In genomic region chr19:51338563-51339312, GRCh38 we compare ENCODE assay signal across 8 cellular contexts. TPM values are rescaled to one million over a fixed set of nuclear protein-coding genes. Genes with fewer than 3 reads are reported as not detected.
DNase-seq lines count a peak whose midpoint lies in the region; ATAC-seq and TF ChIP-seq lines count a peak whose summit lies in the region.

No MANE protein-coding gene starts in this region.

- peak overlapping the region; percentile 89 for H3K27ac Mint-ChIP-seq in T-helper 1 cell treated with Interleukin-12 subunit alpha and Interleukin-12 subunit beta and Interleukin-4 antibody, amounts not matched to agents 30 μg/mL and 1 μg/mL, for 36 hours

- H3K4me1 Mint-ChIP-seq in T-helper 1 cell treated with Interleukin-12 subunit alpha and Interleukin-12 subunit beta and Interleukin-4 antibody, amounts not matched to agents 30 μg/mL and 1 μg/mL, for 36 hours (ENCODE audit: low read depth) = peaks cover 11% of the 10 kb centered on the region

- intact Hi-C loops in psoas muscle (cut with DNase I) = loop anchor here (5.0 kb wide), 4 partner anchors 99 to 444 kb away; partner anchors contain the start of gene ZNF175 (in 1 of the 2)

- no peaks in the 10 kb centered on the region for H3K9me3 ChIP-seq in KOPT-K1 (ENCODE audit: insufficient read depth, low read length, poor library complexity, severe bottlenecking)
- no peaks in the 10 kb centered on the region for H3K9me3 ChIP-seq in right atrium auricular region
- no peaks in the 10 kb centered on the region for H3K9me3 ChIP-seq in psoas muscle

- no peaks in the 10 kb centered on the region for H3K27me3 ChIP-seq in right atrium auricular region
- no peaks in the 10 kb centered on the region for H3K27me3 ChIP-seq in psoas muscle (ENCODE audit: insufficient read depth in 3 of 3, low read length in 2 of 3)

- H3K4me3 ChIP-seq in right atrium auricular region (peak overlapping the region; percentile 46 to 66), psoas muscle (peak overlapping the region; percentile 65)

- H3K4me3 Mint-ChIP-seq in T-helper 1 cell treated with Interleukin-12 subunit alpha and Interleukin-12 subunit beta and Interleukin-4 antibody, amounts not matched to agents 30 μg/mL and 1 μg/mL, for 36 hours = peak overlapping the region; percentile 97

- H3K4me1 ChIP-seq in right atrium auricular region (peaks cover 0 to 21% of the 10 kb centered on the region in 2 donors), psoas muscle (no peaks in the 10 kb centered on the region)

- 7 to 8% (median 7%) methylated on average over 36 to 43 of the region's 43 CpGs for WGBS in psoas muscle, 3 donors

- H3K27ac ChIP-seq in KOPT-K1 (ENCODE audit: low read depth, low read length, poor library complexity, severe bottlenecking) (peak overlapping the region; percentile 12), right atrium auricular region (peak overlapping the region; percentile 46 to 74), psoas muscle (no peak overlapping the region)

- peak; percentile 86 to 91 for TF ChIP-seq CTCF in right atrium auricular region (IDR thresholded peaks at IDR 0.05)
- TF ChIP-seq CTCF in psoas muscle (IDR thresholded peaks at IDR 0.05) = peak; percentile 84

- peak; percentile 63 for DNase-seq in DMS79 (lab: John Stamatoyannopoulos, UW)
- DNase-seq in amniotic epithelial cell (ENCODE audit: low read depth) = peak; percentile 62
- DNase-seq in right atrium auricular region (ENCODE audit: low spot score) = peak; percentile 88
- peak; percentile 83 to 85 for DNase-seq in psoas muscle
- peak; percentile 86 for DNase-seq in ureter (ENCODE audit: low spot score)

- H3K9me3 Mint-ChIP-seq in T-helper 1 cell treated with Interleukin-12 subunit alpha and Interleukin-12 subunit beta and Interleukin-4 antibody, amounts not matched to agents 30 μg/mL and 1 μg/mL, for 36 hours = no peaks in the 10 kb centered on the region

- H3K36me3 ChIP-seq in KOPT-K1 (ENCODE audit: insufficient read depth, low read length) (no peaks in the 10 kb centered on the region), right atrium auricular region (no peaks in the 10 kb centered on the region), psoas muscle (ENCODE audit: insufficient read depth in 1 of 2, low read depth in 1 of 2) (no peaks in the 10 kb centered on the region)

- H3K27me3 Mint-ChIP-seq in T-helper 1 cell treated with Interleukin-12 subunit alpha and Interleukin-12 subunit beta and Interleukin-4 antibody, amounts not matched to agents 30 μg/mL and 1 μg/mL, for 36 hours (ENCODE audit: low read depth) = peaks cover 19% of the 10 kb centered on the region

- ATAC-seq in GM21529 (IDR thresholded peaks at IDR 0.05; ENCODE audit: unreplicated experiment) = peak; percentile 57
- ATAC-seq in psoas muscle = peak; percentile 70 to 84 (median 74)

- no peaks in the 10 kb centered on the region for H3K36me3 Mint-ChIP-seq in T-helper 1 cell treated with Interleukin-12 subunit alpha and Interleukin-12 subunit beta and Interleukin-4 antibody, amounts not matched to agents 30 μg/mL and 1 μg/mL, for 36 hours (ENCODE audit: low read depth)

RNA-seq across cellular contexts. Expression of gene VSIG10L, which starts 3.2 kb away (rescaled TPM):
- 1 to 10 TPM in 1 of 2 donors, under 1 TPM in 1; 0.79 to 1.1 TPM for total RNA-seq in right atrium auricular region
- 1 to 10 TPM in 1 of 4 donors, under 1 TPM in 3; 0.42 to 1.1 (median 0.63) TPM for total RNA-seq in psoas muscle
- 1 to 10 TPM in 2 of 3 donors, under 1 TPM in 1; 0.35 to 2.3 (median 1.5) TPM for polyA plus RNA-seq in psoas muscle
- 2.1 TPM for total RNA-seq in ureter

RNA-seq across cellular contexts. Expression of gene IGLON5, which starts 27.3 kb away (rescaled TPM):
- total RNA-seq in right atrium auricular region (under 1 TPM in 1 of 2 donors, not detected in 1; 0.31 TPM), psoas muscle (under 1 TPM in 1 of 4 donors, not detected in 3; 0.10 TPM), ureter (not detected)
- polyA plus RNA-seq in psoas muscle = under 1 TPM in 1 of 3 donors, not detected in 2; 0.03 TPM

RNA-seq across cellular contexts. Expression of gene ETFB, which starts 27.4 kb away (rescaled TPM):
- total RNA-seq in right atrium auricular region (100 to 1,000 TPM; 385 TPM), psoas muscle (100 to 1,000 TPM in 3 of 4 donors, 10 to 100 TPM in 1; 91.8 to 172 (median 141) TPM), ureter (73.4 TPM)
- polyA plus RNA-seq in psoas muscle = 100 to 1,000 TPM; 130 to 170 (median 165) TPM

RNA-seq across cellular contexts. Expression of gene CLDND2, which starts 30.1 kb away (rescaled TPM):
- total RNA-seq in right atrium auricular region (not detected), psoas muscle (1 to 10 TPM in 1 of 4 donors, under 1 TPM in 2, not detected in 1; 0.85 to 1.8 (median 0.88) TPM), ureter (1.7 TPM)
- under 1 TPM in 2 of 3 donors, not detected in 1; 0.30 to 0.39 TPM for polyA plus RNA-seq in psoas muscle

RNA-seq across cellular contexts. Expression of gene NKG7, which starts 33.7 kb away (rescaled TPM):
- total RNA-seq in right atrium auricular region = 1 to 10 TPM; 1.4 to 1.8 TPM
- 1 to 10 TPM in 3 of 4 donors, under 1 TPM in 1; 0.62 to 2.9 (median 1.9) TPM for total RNA-seq in psoas muscle
- polyA plus RNA-seq in psoas muscle = 1 to 10 TPM in 1 of 3 donors, under 1 TPM in 2; 0.61 to 1.2 (median 0.68) TPM
- total RNA-seq in ureter = 1.7 TPM
